11 cellular contexts compared by ENCODE assay signal in the genomic region with DNA sequence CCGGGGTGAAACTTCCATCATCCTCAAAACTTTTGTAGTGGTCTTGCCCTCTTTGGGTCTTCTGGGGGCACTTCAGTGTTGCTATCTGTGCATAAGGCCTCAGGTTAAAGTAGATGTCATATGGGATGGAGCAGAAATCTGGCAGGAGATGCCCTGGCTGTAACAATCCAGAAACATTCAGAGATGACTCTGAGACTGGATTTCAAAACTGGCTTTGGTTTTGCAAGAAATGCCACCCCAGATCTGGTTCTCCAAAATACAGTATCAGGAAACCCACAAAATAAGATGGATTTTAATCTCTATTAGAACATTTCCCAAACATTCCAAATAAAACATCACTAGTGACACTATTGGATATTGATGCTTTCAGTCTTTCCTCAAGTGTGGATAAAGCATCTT.
DNase-seq lines count a peak whose midpoint lies in the region; ATAC-seq and TF ChIP-seq lines count a peak whose summit lies in the region.
"Had no signal": no experiment of that assay in that cellular context is flagged by ENCODE, and none has a peak within 500 bp of the region (broad histone marks: within the 10 kb centered on the region; RNA-seq: fewer than 3 reads in every experiment).

No MANE protein-coding gene starts in this region.

- H3K9me3 Mint-ChIP-seq in neural progenitor cell = peaks cover 10% of the 10 kb centered on the region
- H3K9me3 Mint-ChIP-seq: CD4-positive, alpha-beta memory T cell; central memory CD8-positive, alpha-beta T cell had no signal

- peaks cover 2% of the 10 kb centered on the region for H3K36me3 Mint-ChIP-seq in neural progenitor cell
- H3K36me3 Mint-ChIP-seq: CD4-positive, alpha-beta memory T cell had no signal

- H3K4me1 ChIP-seq in A673 (ENCODE audit: insufficient read depth, low read length, poor library complexity, severe bottlenecking) (peaks cover 57% of the 10 kb centered on the region), neural progenitor cell (peaks cover 47% of the 10 kb centered on the region)

- H3K4me2 ChIP-seq in neural progenitor cell = peak overlapping the region; percentile 73

- no peaks in the 10 kb centered on the region for H3K27me3 ChIP-seq in A673 (replicated peaks; ENCODE audit: insufficient read depth, low read depth, low read length, poor library complexity)
- H3K27me3 ChIP-seq in neural progenitor cell = no peaks in the 10 kb centered on the region

- no TSS peak for BruUV-seq in A673 (replicated peaks; lab: Mats Ljungman, UMichigan)

- H3K27ac ChIP-seq in A673 (ENCODE audit: low read depth, low read length, poor library complexity, severe bottlenecking) (peak overlapping the region; percentile 79), RWPE1 (peak overlapping the region; percentile 92), neural progenitor cell (peak overlapping the region; percentile 86)

- POLR2A ChIA-PET in A673 (lab: Charles Lee; ENCODE audit: low non-redundant PET) = interaction anchor here (0.5 to 0.6 kb wide), 2 partner anchors 546 to 579 kb away, joined by 3 to 5 read pairs; no protein-coding TSS in a partner anchor
- POLR2A ChIA-PET in RWPE1 (lab: Yijun Ruan, JAX; ENCODE audit: low non-redundant PET) = no interaction called here

- no peaks in the 10 kb centered on the region for H3K79me2 ChIP-seq in neural progenitor cell (ENCODE audit: low read depth)

- H3K27me3 Mint-ChIP-seq in neural progenitor cell (ENCODE audit: insufficient read depth, low read depth) = peaks cover 24% of the 10 kb centered on the region
- H3K27me3 Mint-ChIP-seq: CD4-positive, alpha-beta memory T cell; central memory CD8-positive, alpha-beta T cell had no signal

- no peaks in the 10 kb centered on the region for H4K20me1 ChIP-seq in neural progenitor cell (ENCODE audit: low read depth)

- peaks cover 32% of the 10 kb centered on the region for H3F3A ChIP-seq in neural progenitor cell (ENCODE audit: low read depth)

- no peak overlapping the region for H3K4me3 ChIP-seq in A673 (ENCODE audit: low read depth, low read length, poor library complexity, severe bottlenecking)
- H3K4me3 ChIP-seq in fibroblast of mammary gland (ENCODE audit: control insufficient read depth, low read depth, low read length) = no peak overlapping the region
- peak overlapping the region; percentile 17 for H3K4me3 ChIP-seq in neural progenitor cell

- no peaks in the 10 kb centered on the region for H3K36me3 ChIP-seq in A673 (ENCODE audit: insufficient read depth, low read length, poor library complexity, severe bottlenecking)
- no peaks in the 10 kb centered on the region for H3K36me3 ChIP-seq in neural progenitor cell

- intact Hi-C loops in A673 (cut with micrococcal nuclease; ENCODE audit: unreplicated experiment) (loop anchor here (2.0 to 10.0 kb wide), 4 partner anchors 80 to 546 kb away; a partner anchor contains a TSS), posterior cingulate gyrus (cut with DNase I) (loop anchor here (2.0 to 10.0 kb wide), 3 partner anchors 82 to 495 kb away; a partner anchor contains a TSS)

- TF ChIP-seq CTCF in A673 (conservative IDR thresholded peaks at IDR 0.05; ENCODE audit: low read depth, low read length) (no peak), RWPE1 (conservative IDR thresholded peaks at IDR 0.05; ENCODE audit: low read depth) (no peak), fibroblast of mammary gland (conservative IDR thresholded peaks at IDR 0.05; ENCODE audit: control insufficient read depth, insufficient read depth, low read depth, low read length) (no peak), neural progenitor cell (IDR thresholded peaks at IDR 0.05) (no peak)

- DNase-seq in A673 (ENCODE audit: low spot score) (no peak), RWPE1 (ENCODE audit: low spot score) (no peak), fibroblast of mammary gland (ENCODE audit: low read depth) (peak; percentile 63), neural progenitor cell (ENCODE audit: low spot score) (no peak), NCI-H748 treated with DMSO at 0.1 percent for 48 hours (lab: John Stamatoyannopoulos, UW) (no peak), mucosa of gallbladder (ENCODE audit: low spot score) (no peak), posterior cingulate gyrus (no peak)
- DNase-seq: activated CD4-positive, alpha-beta T cell treated with anti-CD3 and anti-CD28 coated beads, Interleukin-2, amount 50 U/mL, for 1 hour; CD4-positive, alpha-beta memory T cell had no signal

- no peak for ATAC-seq in HG03196 (IDR thresholded peaks at IDR 0.05; ENCODE audit: unreplicated experiment)

- H2AFZ ChIP-seq in neural progenitor cell (replicated peaks) = peak overlapping the region; percentile 4

- peaks cover 59% of the 10 kb centered on the region for H3K4me1 Mint-ChIP-seq in neural progenitor cell
- H3K4me1 Mint-ChIP-seq: CD4-positive, alpha-beta memory T cell; central memory CD8-positive, alpha-beta T cell had no signal

- peak overlapping the region; percentile 98 for H3K27ac Mint-ChIP-seq in neural progenitor cell
- H3K27ac Mint-ChIP-seq: CD4-positive, alpha-beta memory T cell had no signal

- CTCF ChIA-PET in A673 (lab: Charles Lee) = interaction anchor here (1.0 to 2.0 kb wide), 2 partner anchors 82 to 546 kb away, joined by 4 to 8 read pairs; no protein-coding TSS in a partner anchor
- CTCF ChIA-PET in RWPE1 (lab: Yijun Ruan, JAX) = interaction anchor here (0.7 kb wide), 1 partner anchor 344 kb away, joined by 3 read pairs; no protein-coding TSS in a partner anchor

- H3K9me3 ChIP-seq in A673 (ENCODE audit: low read depth, low read length, poor library complexity, severe bottlenecking) (no peaks in the 10 kb centered on the region), neural progenitor cell (ENCODE audit: low read depth) (no peaks in the 10 kb centered on the region)

- peak overlapping the region; percentile 74 for H3K4me3 Mint-ChIP-seq in neural progenitor cell
- H3K4me3 Mint-ChIP-seq: CD4-positive, alpha-beta memory T cell; central memory CD8-positive, alpha-beta T cell had no signal

- no peak overlapping the region for H3K9ac ChIP-seq in neural progenitor cell
